1 cellular context compared by ENCODE assay signal in the genomic region with DNA sequence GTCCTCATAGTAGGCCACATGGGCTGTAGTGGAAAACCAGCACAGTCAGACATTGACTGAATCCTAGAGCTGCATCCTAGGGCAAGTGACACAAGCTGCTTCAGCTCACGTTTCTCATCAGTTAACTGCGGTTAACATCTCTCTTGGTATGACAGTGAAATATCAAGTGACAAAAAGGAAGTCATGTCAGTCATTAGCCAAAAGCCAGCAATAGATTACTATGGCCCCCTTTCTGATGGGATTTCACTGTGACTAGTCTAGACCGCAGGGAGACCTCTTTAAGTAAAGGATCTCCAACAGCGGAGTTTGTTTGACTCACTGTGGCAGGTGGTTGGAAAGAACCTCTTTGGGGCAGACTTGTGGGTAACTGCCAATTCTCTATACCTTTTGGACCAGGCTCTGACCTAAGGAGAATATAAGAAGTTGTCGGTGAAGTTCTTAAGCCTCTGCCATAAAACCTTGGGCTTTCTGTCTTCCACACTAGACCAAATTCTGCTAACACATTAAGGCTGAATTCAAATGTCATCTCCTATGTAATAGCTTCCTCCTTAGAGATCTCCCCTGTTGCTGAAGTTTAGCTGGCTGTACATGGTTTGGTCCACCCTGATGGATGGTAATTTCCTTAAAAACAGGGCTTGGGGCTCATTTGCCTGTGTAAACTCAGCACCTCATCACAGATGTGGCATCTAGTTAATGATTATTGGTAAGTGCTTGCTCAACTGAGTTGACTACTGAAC.
TF ChIP-seq lines count a peak whose summit lies in the region.

No MANE protein-coding gene starts in this region.

TF ChIP-seq in GM12878, 131 proteins besides CTCF, POLR2A, EP300 and RAD21 (continued from another document):
- TF ChIP-seq NR2C1 (IDR thresholded peaks at IDR 0.05) (no peak), CBX3 (IDR thresholded peaks at IDR 0.05; ENCODE audit: borderline replicate concordance, low read depth) (no peak), SMAD5 (IDR thresholded peaks at IDR 0.05; ENCODE audit: low read depth) (no peak), BCL11A (IDR thresholded peaks at IDR 0.05; ENCODE audit: low read depth, low read length) (peak; percentile 100), NFXL1 (IDR thresholded peaks at IDR 0.05; ENCODE audit: borderline replicate concordance) (no peak), CHD4 (IDR thresholded peaks at IDR 0.05) (no peak), RFX5 (IDR thresholded peaks at IDR 0.05; ENCODE audit: low read depth, low read length) (no peak), E2F4 (IDR thresholded peaks at IDR 0.05; ENCODE audit: low read depth, low read length) (no peak; the same call in 1 of the 2 replicates), SUPT20H (IDR thresholded peaks at IDR 0.05; ENCODE audit: borderline replicate concordance, control insufficient read depth, low read depth, low read length) (no peak), PML (IDR thresholded peaks at IDR 0.05; ENCODE audit: low read length) (peak; percentile 97), HDAC2 (IDR thresholded peaks at IDR 0.05) (no peak), SPI1 (IDR thresholded peaks at IDR 0.05; ENCODE audit: borderline replicate concordance, insufficient read depth, low read depth, low read length) (peak; percentile 83), IRF4 (IDR thresholded peaks at IDR 0.05; ENCODE audit: low read depth, low read length) (peak; percentile 100), FOXK2 (IDR thresholded peaks at IDR 0.05) (no peak), ZZZ3 (IDR thresholded peaks at IDR 0.05; ENCODE audit: control insufficient read depth, insufficient read length, low read depth) (no peak), ZNF384 (IDR thresholded peaks at IDR 0.05; ENCODE audit: borderline replicate concordance, low read depth, low read length) (peak; percentile 7; the same call in 1 of the 2 replicates)
- TF ChIP-seq, protein P1, sequence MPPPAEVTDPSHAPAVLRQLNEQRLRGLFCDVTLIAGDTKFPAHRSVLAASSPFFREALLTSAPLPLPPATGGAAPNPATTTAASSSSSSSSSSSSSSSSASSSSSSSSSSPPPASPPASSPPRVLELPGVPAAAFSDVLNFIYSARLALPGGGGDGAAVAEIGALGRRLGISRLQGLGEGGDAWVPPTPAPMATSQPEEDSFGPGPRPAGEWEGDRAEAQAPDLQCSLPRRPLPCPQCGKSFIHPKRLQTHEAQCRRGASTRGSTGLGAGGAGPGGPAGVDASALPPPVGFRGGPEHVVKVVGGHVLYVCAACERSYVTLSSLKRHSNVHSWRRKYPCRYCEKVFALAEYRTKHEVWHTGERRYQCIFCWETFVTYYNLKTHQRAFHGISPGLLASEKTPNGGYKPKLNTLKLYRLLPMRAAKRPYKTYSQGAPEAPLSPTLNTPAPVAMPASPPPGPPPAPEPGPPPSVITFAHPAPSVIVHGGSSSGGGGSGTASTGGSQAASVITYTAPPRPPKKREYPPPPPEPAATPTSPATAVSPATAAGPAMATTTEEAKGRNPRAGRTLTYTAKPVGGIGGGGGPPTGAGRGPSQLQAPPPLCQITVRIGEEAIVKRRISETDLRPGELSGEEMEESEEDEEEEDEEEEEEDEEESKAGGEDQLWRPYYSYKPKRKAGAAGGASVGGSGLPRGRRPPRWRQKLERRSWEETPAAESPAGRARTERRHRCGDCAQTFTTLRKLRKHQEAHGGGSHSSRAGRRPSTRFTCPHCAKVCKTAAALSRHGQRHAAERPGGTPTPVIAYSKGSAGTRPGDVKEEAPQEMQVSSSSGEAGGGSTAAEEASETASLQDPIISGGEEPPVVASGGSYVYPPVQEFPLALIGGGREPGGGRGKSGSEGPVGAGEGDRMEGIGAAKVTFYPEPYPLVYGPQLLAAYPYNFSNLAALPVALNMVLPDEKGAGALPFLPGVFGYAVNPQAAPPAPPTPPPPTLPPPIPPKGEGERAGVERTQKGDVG (CRISPR knock-in tag; IDR thresholded peaks at IDR 0.05), result no peak
- TF ChIP-seq, protein P2, sequence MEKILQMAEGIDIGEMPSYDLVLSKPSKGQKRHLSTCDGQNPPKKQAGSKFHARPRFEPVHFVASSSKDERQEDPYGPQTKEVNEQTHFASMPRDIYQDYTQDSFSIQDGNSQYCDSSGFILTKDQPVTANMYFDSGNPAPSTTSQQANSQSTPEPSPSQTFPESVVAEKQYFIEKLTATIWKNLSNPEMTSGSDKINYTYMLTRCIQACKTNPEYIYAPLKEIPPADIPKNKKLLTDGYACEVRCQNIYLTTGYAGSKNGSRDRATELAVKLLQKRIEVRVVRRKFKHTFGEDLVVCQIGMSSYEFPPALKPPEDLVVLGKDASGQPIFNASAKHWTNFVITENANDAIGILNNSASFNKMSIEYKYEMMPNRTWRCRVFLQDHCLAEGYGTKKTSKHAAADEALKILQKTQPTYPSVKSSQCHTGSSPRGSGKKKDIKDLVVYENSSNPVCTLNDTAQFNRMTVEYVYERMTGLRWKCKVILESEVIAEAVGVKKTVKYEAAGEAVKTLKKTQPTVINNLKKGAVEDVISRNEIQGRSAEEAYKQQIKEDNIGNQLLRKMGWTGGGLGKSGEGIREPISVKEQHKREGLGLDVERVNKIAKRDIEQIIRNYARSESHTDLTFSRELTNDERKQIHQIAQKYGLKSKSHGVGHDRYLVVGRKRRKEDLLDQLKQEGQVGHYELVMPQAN (conservative IDR thresholded peaks at IDR 0.05), result peak; percentile 62
